In genomic region chr3:28117598-28117997, GRCh38 we compare ENCODE assay signal across 34 cellular contexts.
"Had no signal": no experiment of that assay in that cellular context is flagged by ENCODE, and none has a peak within 500 bp of the region (broad histone marks: within the 10 kb centered on the region; RNA-seq: fewer than 3 reads in every experiment).

No MANE protein-coding gene starts in this region.

- ATAC-seq: activated CD4-positive, alpha-beta T cell treated with anti-CD3 and anti-CD28 coated beads for 36 hours; activated CD8-positive, alpha-beta memory T cell treated with anti-CD3 and anti-CD28 coated beads, Interleukin-2, amount 10 ng/mL, durations not matched to agents 7 days and 5 days; activated CD8-positive, alpha-beta T cell treated with anti-CD3 and anti-CD28 coated beads, Interleukin-2, amount 10 ng/mL, durations not matched to agents 7 days and 5 days; activated naive CD8-positive, alpha-beta T cell treated with anti-CD3 and anti-CD28 coated beads, Interleukin-2, amount 50 U/mL, for 24 hours; body of pancreas; esophagus mucosa; T-helper 17 cell had no signal

- H3K9me3 ChIP-seq: adrenal gland, body of pancreas had no signal

- H3K27me3 Mint-ChIP-seq: activated CD4-positive, alpha-beta memory T cell treated with anti-CD3 and anti-CD28 coated beads for 36 hours; activated CD4-positive, alpha-beta T cell treated with anti-CD3 and anti-CD28 coated beads, Interleukin-2, amount 10 ng/mL, durations not matched to agents 24 days and 14 days; activated CD8-positive, alpha-beta memory T cell treated with anti-CD3 and anti-CD28 coated beads, Interleukin-2, amount 10 ng/mL, durations not matched to agents 7 days and 5 days; activated naive CD4-positive, alpha-beta T cell treated with anti-CD3 and anti-CD28 coated beads, Interleukin-2, amount 50 U/mL, for 24 hours; activated naive CD8-positive, alpha-beta T cell treated with anti-CD3 and anti-CD28 coated beads for 36 hours; activated naive CD8-positive, alpha-beta T cell treated with anti-CD3 and anti-CD28 coated beads, Interleukin-2, amount 50 U/mL, for 24 hours; T-helper 17 cell had no signal

- FAIRE-seq: colon, frontal cortex had no signal

- H3K27ac Mint-ChIP-seq: activated CD4-positive, alpha-beta memory T cell treated with anti-CD3 and anti-CD28 coated beads for 36 hours; activated CD4-positive, alpha-beta T cell treated with anti-CD3 and anti-CD28 coated beads for 36 hours; activated CD4-positive, alpha-beta T cell treated with anti-CD3 and anti-CD28 coated beads, Interleukin-2, amount 10 ng/mL, durations not matched to agents 24 days and 14 days; activated CD8-positive, alpha-beta memory T cell treated with anti-CD3 and anti-CD28 coated beads, Interleukin-2, amount 10 ng/mL, durations not matched to agents 7 days and 5 days; activated CD8-positive, alpha-beta T cell treated with anti-CD3 and anti-CD28 coated beads, Interleukin-2, amount 10 ng/mL, durations not matched to agents 7 days and 5 days; activated naive CD4-positive, alpha-beta T cell treated with anti-CD3 and anti-CD28 coated beads for 36 hours; activated naive CD4-positive, alpha-beta T cell treated with anti-CD3 and anti-CD28 coated beads, Interleukin-2, amount 50 U/mL, for 24 hours; activated naive CD8-positive, alpha-beta T cell treated with anti-CD3 and anti-CD28 coated beads for 36 hours; activated naive CD8-positive, alpha-beta T cell treated with anti-CD3 and anti-CD28 coated beads, Interleukin-2, amount 50 U/mL, for 24 hours; activated T-helper 1 cell treated with anti-CD3 and anti-CD28 coated beads, Interleukin-12 subunit alpha, Interleukin-12 subunit beta, Interleukin-2, Interleukin-4 antibody, amounts not matched to agents 30 ng/mL and 10 ng/mL and 1 ng/mL, durations not matched to agents 14 hours and 24 hours and 36 hours; activated T-helper 2 cell treated with anti-CD3 and anti-CD28 coated beads, Interferon-gamma antibody, Interleukin-2, Interleukin-4, amounts not matched to agents 10 μg/mL and 5 μg/mL and 100 μg/mL, durations not matched to agents 14 hours and 24 hours and 36 hours; T-helper 17 cell; T-helper 2 cell treated with Interferon-gamma antibody and Interleukin-4, amounts not matched to agents 5 μg/mL and 100 μg/mL, for 36 hours had no signal

- H3K27ac ChIP-seq: adrenal gland, body of pancreas, WERI-Rb-1 had no signal

- H3K27me3 ChIP-seq: adrenal gland, body of pancreas had no signal

- H3K4me3 Mint-ChIP-seq: activated CD4-positive, alpha-beta memory T cell treated with anti-CD3 and anti-CD28 coated beads for 36 hours; activated CD4-positive, alpha-beta T cell treated with anti-CD3 and anti-CD28 coated beads for 36 hours; activated CD4-positive, alpha-beta T cell treated with anti-CD3 and anti-CD28 coated beads, Interleukin-2, amount 10 ng/mL, durations not matched to agents 24 days and 14 days; activated CD8-positive, alpha-beta memory T cell treated with anti-CD3 and anti-CD28 coated beads, Interleukin-2, amount 10 ng/mL, durations not matched to agents 7 days and 5 days; activated CD8-positive, alpha-beta T cell treated with anti-CD3 and anti-CD28 coated beads, Interleukin-2, amount 10 ng/mL, durations not matched to agents 7 days and 5 days; activated naive CD4-positive, alpha-beta T cell treated with anti-CD3 and anti-CD28 coated beads for 36 hours; activated naive CD4-positive, alpha-beta T cell treated with anti-CD3 and anti-CD28 coated beads, Interleukin-2, amount 50 U/mL, for 24 hours; activated naive CD8-positive, alpha-beta T cell treated with anti-CD3 and anti-CD28 coated beads for 36 hours; activated naive CD8-positive, alpha-beta T cell treated with anti-CD3 and anti-CD28 coated beads, Interleukin-2, amount 50 U/mL, for 24 hours; activated T-helper 1 cell treated with anti-CD3 and anti-CD28 coated beads, Interleukin-12 subunit alpha, Interleukin-12 subunit beta, Interleukin-2, Interleukin-4 antibody, amounts not matched to agents 30 ng/mL and 10 ng/mL and 1 ng/mL, durations not matched to agents 14 hours and 24 hours and 36 hours; T-helper 17 cell; T-helper 2 cell treated with Interferon-gamma antibody and Interleukin-4, amounts not matched to agents 5 μg/mL and 100 μg/mL, for 36 hours had no signal

- H3K4me1 ChIP-seq: body of pancreas had no signal

- H3K36me3 ChIP-seq: adrenal gland, WERI-Rb-1 had no signal

- H3K36me3 Mint-ChIP-seq: activated CD4-positive, alpha-beta memory T cell treated with anti-CD3 and anti-CD28 coated beads for 36 hours; activated CD8-positive, alpha-beta memory T cell treated with anti-CD3 and anti-CD28 coated beads, Interleukin-2, amount 10 ng/mL, durations not matched to agents 7 days and 5 days; activated naive CD4-positive, alpha-beta T cell treated with anti-CD3 and anti-CD28 coated beads, Interleukin-2, amount 50 U/mL, for 24 hours; activated naive CD8-positive, alpha-beta T cell treated with anti-CD3 and anti-CD28 coated beads for 36 hours had no signal

- DNase-seq: activated CD4-positive, alpha-beta memory T cell treated with anti-CD3 and anti-CD28 coated beads for 36 hours; activated CD4-positive, alpha-beta T cell treated with anti-CD3 and anti-CD28 coated beads for 36 hours; activated CD4-positive, alpha-beta T cell treated with anti-CD3 and anti-CD28 coated beads, Interleukin-2, amount 10 ng/mL, durations not matched to agents 24 days and 14 days; activated CD4-positive, CD25-positive, alpha-beta regulatory T cell; activated CD4-positive, CD25-positive, alpha-beta regulatory T cell treated with anti-CD3 and anti-CD28 coated beads, Interleukin-2, amount 50 U/mL, for 72 hours; activated CD8-positive, alpha-beta memory T cell treated with anti-CD3 and anti-CD28 coated beads, Interleukin-2, amount 10 ng/mL, durations not matched to agents 7 days and 5 days; activated CD8-positive, alpha-beta memory T cell treated with anti-CD3 and anti-CD28 coated beads, Interleukin-2, amount 50 U/mL, for 4 hours; activated CD8-positive, alpha-beta T cell treated with anti-CD3 and anti-CD28 coated beads, Interleukin-2, amount 10 ng/mL, durations not matched to agents 7 days and 5 days; activated effector memory CD4-positive, alpha-beta T cell treated with anti-CD3 and anti-CD28 coated beads, Interleukin-2, amount 50 U/mL, for 16 hours; activated naive CD4-positive, alpha-beta T cell treated with anti-CD3 and anti-CD28 coated beads for 36 hours; activated naive CD8-positive, alpha-beta T cell treated with anti-CD3 and anti-CD28 coated beads for 36 hours; activated naive CD8-positive, alpha-beta T cell treated with anti-CD3 and anti-CD28 coated beads, Interleukin-2, amount 50 U/mL, for 24 hours; activated T-cell treated with anti-CD3 and anti-CD28 coated beads, Interleukin-2, amount 50 U/mL, for 1 hour; activated T-cell treated with anti-CD3 and anti-CD28 coated beads, Interleukin-2, amount 50 U/mL, for 48 hours; adrenal gland; amygdala; aorta; body of pancreas; caudate nucleus; cortex of kidney; effector CD8-positive, alpha-beta T cell; foreskin fibroblast; head of caudate nucleus; T-helper 1 cell; T-helper 17 cell; T1000; WERI-Rb-1 had no signal

- H3K9me3 Mint-ChIP-seq: activated CD4-positive, alpha-beta memory T cell treated with anti-CD3 and anti-CD28 coated beads for 36 hours; activated CD4-positive, alpha-beta T cell treated with anti-CD3 and anti-CD28 coated beads, Interleukin-2, amount 10 ng/mL, durations not matched to agents 24 days and 14 days; activated naive CD4-positive, alpha-beta T cell treated with anti-CD3 and anti-CD28 coated beads for 36 hours; activated naive CD4-positive, alpha-beta T cell treated with anti-CD3 and anti-CD28 coated beads, Interleukin-2, amount 50 U/mL, for 24 hours; activated naive CD8-positive, alpha-beta T cell treated with anti-CD3 and anti-CD28 coated beads for 36 hours; activated naive CD8-positive, alpha-beta T cell treated with anti-CD3 and anti-CD28 coated beads, Interleukin-2, amount 50 U/mL, for 24 hours; activated T-helper 1 cell treated with anti-CD3 and anti-CD28 coated beads, Interleukin-12 subunit alpha, Interleukin-12 subunit beta, Interleukin-2, Interleukin-4 antibody, amounts not matched to agents 30 ng/mL and 10 ng/mL and 1 ng/mL, durations not matched to agents 14 hours and 24 hours and 36 hours; activated T-helper 2 cell treated with anti-CD3 and anti-CD28 coated beads, Interferon-gamma antibody, Interleukin-2, Interleukin-4, amounts not matched to agents 10 μg/mL and 5 μg/mL and 100 μg/mL, durations not matched to agents 14 hours and 24 hours and 36 hours; T-helper 2 cell treated with Interferon-gamma antibody and Interleukin-4, amounts not matched to agents 5 μg/mL and 100 μg/mL, for 36 hours had no signal

- H3K4me1 Mint-ChIP-seq: activated CD4-positive, alpha-beta T cell treated with anti-CD3 and anti-CD28 coated beads, Interleukin-2, amount 10 ng/mL, durations not matched to agents 24 days and 14 days; activated CD8-positive, alpha-beta memory T cell treated with anti-CD3 and anti-CD28 coated beads, Interleukin-2, amount 10 ng/mL, durations not matched to agents 7 days and 5 days; activated naive CD8-positive, alpha-beta T cell treated with anti-CD3 and anti-CD28 coated beads, Interleukin-2, amount 50 U/mL, for 24 hours had no signal

- H3K4me3 ChIP-seq: adrenal gland, body of pancreas had no signal
